In genomic region chr5:172841-173251, GRCh38 we compare ENCODE assay signal across 27 cellular contexts. TPM values are rescaled to one million over a fixed set of nuclear protein-coding genes. Genes with fewer than 3 reads are reported as not detected.
"Had no signal": no experiment of that assay in that cellular context is flagged by ENCODE, and none has a peak within 500 bp of the region (broad histone marks: within the 10 kb centered on the region; RNA-seq: fewer than 3 reads in every experiment).

No MANE protein-coding gene starts in this region.

- H3K4me3 ChIP-seq: body of pancreas, cardiac muscle cell, hepatocyte, left ventricle myocardium inferior, upper lobe of left lung had no signal

- H3K4me3 Mint-ChIP-seq: activated naive CD8-positive, alpha-beta T cell treated with anti-CD3 and anti-CD28 coated beads, Interleukin-2, amount 50 U/mL, for 24 hours; activated T-cell treated with anti-CD3 and anti-CD28 coated beads, Interleukin-2, amount 50 U/mL, for 24 hours; dendritic cell treated with granulocyte-macrophage colony-stimulating factor and Interleukin-4, amounts not matched to agents 40 ng/mL and 50 ng/mL, for 4 days; immature natural killer cell; mesothelial cell of epicardium; natural killer cell treated with Interleukin-12 subunit alpha and Interleukin-12 subunit beta and Interleukin-15 and Interleukin-18, amount 100 ng/mL, for 72 hours; T-helper 2 cell treated with Interferon-gamma antibody and Interleukin-4, amounts not matched to agents 5 μg/mL and 100 μg/mL, for 36 hours had no signal

- H3K4me1 Mint-ChIP-seq: activated naive CD8-positive, alpha-beta T cell treated with anti-CD3 and anti-CD28 coated beads, Interleukin-2, amount 50 U/mL, for 24 hours; immature natural killer cell had no signal

- H3K36me3 ChIP-seq: cardiac muscle cell, left ventricle myocardium inferior, neutrophil, upper lobe of left lung had no signal

- H2AFZ ChIP-seq: hepatocyte, parathyroid adenoma had no signal

- DNase-seq: activated CD8-positive, alpha-beta memory T cell treated with anti-CD3 and anti-CD28 coated beads, Interleukin-2, amount 50 U/mL, for 4 hours; activated naive CD4-positive, alpha-beta T cell treated with anti-CD3 and anti-CD28 coated beads, Interleukin-2, amount 50 U/mL, for 16 hours; activated naive CD8-positive, alpha-beta T cell treated with anti-CD3 and anti-CD28 coated beads, Interleukin-2, amount 50 U/mL, for 24 hours; activated T-cell treated with anti-CD3 and anti-CD28 coated beads, Interleukin-2, amount 50 U/mL, for 24 hours; anterior cingulate cortex; body of pancreas; effector CD4-positive, alpha-beta T cell; erythroblast; foreskin fibroblast; immature natural killer cell; kidney glomerular epithelial cell; left ventricle myocardium inferior; mammary epithelial cell; stimulated activated CD4-positive, alpha-beta T cell treated with anti-CD3 and anti-CD28 coated beads, Interleukin-4, amount 100 ng/mL, for 24 hours; stimulated activated naive CD4-positive, alpha-beta T cell treated with Interleukin-2 at 50 U/mL for 16 hours had no signal

- ATAC-seq: activated naive CD8-positive, alpha-beta T cell treated with anti-CD3 and anti-CD28 coated beads, Interleukin-2, amount 50 U/mL, for 24 hours; body of pancreas; natural killer cell treated with Interleukin-12 subunit alpha and Interleukin-12 subunit beta and Interleukin-15 and Interleukin-18, amount 100 ng/mL, for 72 hours; SK-N-SH treated with all-trans-retinoic acid at 6 μM for 48 hours had no signal

- H3K4me2 ChIP-seq: hepatocyte had no signal

- H3K27me3 Mint-ChIP-seq: activated naive CD8-positive, alpha-beta T cell treated with anti-CD3 and anti-CD28 coated beads, Interleukin-2, amount 50 U/mL, for 24 hours had no signal

- H3K36me3 Mint-ChIP-seq: immature natural killer cell; natural killer cell treated with Interleukin-12 subunit alpha and Interleukin-12 subunit beta and Interleukin-15 and Interleukin-18, amount 100 ng/mL, for 72 hours had no signal

- H3K27ac ChIP-seq: body of pancreas, cardiac muscle cell, hepatocyte, left ventricle myocardium inferior, neutrophil, parathyroid adenoma, upper lobe of left lung had no signal

- H3K27me3 ChIP-seq: body of pancreas, cardiac muscle cell, hepatocyte, neutrophil, upper lobe of left lung had no signal

- H3K27ac Mint-ChIP-seq: activated naive CD8-positive, alpha-beta T cell treated with anti-CD3 and anti-CD28 coated beads, Interleukin-2, amount 50 U/mL, for 24 hours; activated T-cell treated with anti-CD3 and anti-CD28 coated beads, Interleukin-2, amount 50 U/mL, for 24 hours; activated T-helper 2 cell treated with anti-CD3 and anti-CD28 coated beads, Interferon-gamma antibody, Interleukin-2, Interleukin-4, amounts not matched to agents 10 μg/mL and 5 μg/mL and 100 μg/mL, durations not matched to agents 14 hours and 24 hours and 36 hours; dendritic cell treated with granulocyte-macrophage colony-stimulating factor and Interleukin-4, amounts not matched to agents 40 ng/mL and 50 ng/mL, for 4 days; immature natural killer cell; mesothelial cell of epicardium; natural killer cell treated with Interleukin-12 subunit alpha and Interleukin-12 subunit beta and Interleukin-15 and Interleukin-18, amount 100 ng/mL, for 72 hours; T-helper 2 cell treated with Interferon-gamma antibody and Interleukin-4, amounts not matched to agents 5 μg/mL and 100 μg/mL, for 36 hours had no signal

- H3K4me1 ChIP-seq: body of pancreas had no signal

- H3K9me3 Mint-ChIP-seq: activated naive CD8-positive, alpha-beta T cell treated with anti-CD3 and anti-CD28 coated beads, Interleukin-2, amount 50 U/mL, for 24 hours; activated T-cell treated with anti-CD3 and anti-CD28 coated beads, Interleukin-2, amount 50 U/mL, for 24 hours; activated T-helper 2 cell treated with anti-CD3 and anti-CD28 coated beads, Interferon-gamma antibody, Interleukin-2, Interleukin-4, amounts not matched to agents 10 μg/mL and 5 μg/mL and 100 μg/mL, durations not matched to agents 14 hours and 24 hours and 36 hours; dendritic cell treated with granulocyte-macrophage colony-stimulating factor and Interleukin-4, amounts not matched to agents 40 ng/mL and 50 ng/mL, for 4 days; immature natural killer cell; mesothelial cell of epicardium; natural killer cell treated with Interleukin-12 subunit alpha and Interleukin-12 subunit beta and Interleukin-15 and Interleukin-18, amount 100 ng/mL, for 72 hours; T-helper 2 cell treated with Interferon-gamma antibody and Interleukin-4, amounts not matched to agents 5 μg/mL and 100 μg/mL, for 36 hours had no signal

- H3K79me2 ChIP-seq: hepatocyte, parathyroid adenoma had no signal

- H3K9me3 ChIP-seq: body of pancreas, left ventricle myocardium inferior, neutrophil, upper lobe of left lung had no signal

RNA-seq across cellular contexts. Expression of gene LRRC14B, which starts 18.4 kb away (rescaled TPM):
- total RNA-seq: activated T-helper 2 cell treated with anti-CD3 and anti-CD28 coated beads, Interferon-gamma antibody, Interleukin-2, Interleukin-4, amounts not matched to agents 10 μg/mL and 5 μg/mL and 100 μg/mL, durations not matched to agents 14 hours and 24 hours and 36 hours; body of pancreas; fibroblast of lung; hepatocyte; mammary epithelial cell; natural killer cell treated with Interleukin-12 subunit alpha and Interleukin-12 subunit beta and Interleukin-15 and Interleukin-18, amount 100 ng/mL, for 72 hours; upper lobe of left lung had no signal
